8 cellular contexts compared by ENCODE assay signal in genomic region chr2:216031960-216032689, GRCh38. TPM values are rescaled to one million over a fixed set of nuclear protein-coding genes. Genes with fewer than 3 reads are reported as not detected.
DNase-seq lines count a peak whose midpoint lies in the region; ATAC-seq and TF ChIP-seq lines count a peak whose summit lies in the region.

No MANE protein-coding gene starts in this region.

- WGBS in upper lobe of left lung, 2 donors, result 79 to 95% methylated on average over 1 of the region's 1 CpG

- H3K36me3 ChIP-seq in osteoblast (ENCODE audit: insufficient read depth, low read length) (no peaks in the 10 kb centered on the region), Caco-2 (ENCODE audit: control insufficient read depth, insufficient read depth, low read length) (no peaks in the 10 kb centered on the region; the same call in 1 of the 2 replicates), upper lobe of left lung (peaks cover 0 to 16% (median 6%) of the 10 kb centered on the region in 4 donors)

- peaks cover 7% of the 10 kb centered on the region for H3K36me3 Mint-ChIP-seq in Caco-2 (ENCODE audit: insufficient read depth, unreplicated experiment)

- H3K27ac Mint-ChIP-seq in Caco-2 (ENCODE audit: unreplicated experiment), result no peak overlapping the region

- CTCF ChIA-PET in Caco-2 (lab: Charles Lee), result interaction anchor here (0.8 kb wide), 1 partner anchor 9 kb away, joined by 3 read pairs; no protein-coding TSS in a partner anchor

- H3K27ac ChIP-seq in osteoblast (ENCODE audit: low read depth, low read length) (peak overlapping the region; percentile 52), upper lobe of left lung (no peak overlapping the region)

- H3K27me3 ChIP-seq in osteoblast (ENCODE audit: insufficient read depth, low read length), result no peaks in the 10 kb centered on the region
- H3K27me3 ChIP-seq in Caco-2 (replicated peaks; ENCODE audit: control insufficient read depth, insufficient read depth, low read length), result no peaks in the 10 kb centered on the region
- H3K27me3 ChIP-seq in upper lobe of left lung, result no peaks in the 10 kb centered on the region

- no peaks in the 10 kb centered on the region for H3K4me1 Mint-ChIP-seq in Caco-2 (ENCODE audit: low read depth, unreplicated experiment)

- intact Hi-C loops in Caco-2 (cut with micrococcal nuclease; ENCODE audit: unreplicated experiment), result loop anchor here (1.0 kb wide), 1 partner anchor 46 kb away; no protein-coding TSS in a partner anchor

- H3K27me3 Mint-ChIP-seq in Caco-2 (ENCODE audit: insufficient read depth, unreplicated experiment), result no peaks in the 10 kb centered on the region

- H2AFZ ChIP-seq in osteoblast (ENCODE audit: low read length), result no peak overlapping the region

- no peaks in the 10 kb centered on the region for H3K9me3 Mint-ChIP-seq in Caco-2 (ENCODE audit: unreplicated experiment)

- H3K9me3 ChIP-seq in osteoblast (ENCODE audit: low read depth, low read length) (no peaks in the 10 kb centered on the region), Caco-2 (no peaks in the 10 kb centered on the region), upper lobe of left lung (no peaks in the 10 kb centered on the region)

- peak overlapping the region; percentile 52 for H3K4me2 ChIP-seq in osteoblast (ENCODE audit: insufficient read depth, low read length)

- ATAC-seq in GM18520 (IDR thresholded peaks at IDR 0.05; ENCODE audit: unreplicated experiment) (peak; percentile 70), HG02588 (IDR thresholded peaks at IDR 0.05; ENCODE audit: unreplicated experiment) (peak; percentile 75), upper lobe of left lung (ENCODE audit: low FRiP score in 2 of 2) (no peak)

- POLR2A ChIA-PET in Caco-2 (lab: Charles Lee), result no interaction called here

- TF ChIP-seq CTCF in osteoblast (IDR thresholded peaks at IDR 0.05; ENCODE audit: extremely low read depth, low read depth, low read length), result no peak
- TF ChIP-seq CTCF in Caco-2 (IDR thresholded peaks at IDR 0.05; ENCODE audit: insufficient read depth in 1 of 2, low read depth in 1 of 2, low read length in 1 of 2, severe bottlenecking in 1 of 2, unreplicated experiment in 1 of 2), result no peak
- no peak for TF ChIP-seq CTCF in upper lobe of left lung (IDR thresholded peaks at IDR 0.05)

- TF ChIP-seq EP300 in upper lobe of left lung (IDR thresholded peaks at IDR 0.05), result no peak

- no peaks in the 10 kb centered on the region for H3K79me2 ChIP-seq in osteoblast (ENCODE audit: insufficient read depth, low read length)

- TF ChIP-seq POLR2A in upper lobe of left lung (IDR thresholded peaks at IDR 0.05), result no peak

- BruUV-seq in Caco-2 (replicated peaks; lab: Mats Ljungman, UMichigan), result no TSS peak

- DNase-seq in RKO (ENCODE audit: low spot score), result peak; percentile 71
- peak; percentile 87 for DNase-seq in osteoblast (ENCODE audit: insufficient read length, low spot score, missing footprints)
- no peak for DNase-seq in NCI-H526 treated with DMSO at 0.1 percent for 48 hours (lab: John Stamatoyannopoulos, UW)
- no peak for DNase-seq in Caco-2
- no peak for DNase-seq in upper lobe of left lung
- DNase-seq in NCI-H748 (lab: John Stamatoyannopoulos, UW; ENCODE audit: unreplicated experiment), result no peak

- H4K20me1 ChIP-seq in osteoblast (ENCODE audit: insufficient read depth, low read length), result no peaks in the 10 kb centered on the region

- H3K4me3 ChIP-seq in osteoblast (ENCODE audit: insufficient read depth, low read length), result peak overlapping the region; percentile 17
- H3K4me3 ChIP-seq in Caco-2 (ENCODE audit: low read depth, low read length), result no peak overlapping the region
- H3K4me3 ChIP-seq in upper lobe of left lung, result no peak overlapping the region

- H3K4me3 Mint-ChIP-seq in Caco-2 (ENCODE audit: unreplicated experiment), result no peak overlapping the region

- peaks cover 12% of the 10 kb centered on the region for H3K4me1 ChIP-seq in osteoblast (ENCODE audit: insufficient read depth, low read length)
- no peaks in the 10 kb centered on the region for H3K4me1 ChIP-seq in Caco-2
- peaks cover 0 to 4% (median 0%) of the 10 kb centered on the region in 4 donors for H3K4me1 ChIP-seq in upper lobe of left lung

RNA-seq across cellular contexts. Expression of gene MREG, which starts 18.8 kb away (rescaled TPM):
- total RNA-seq in osteoblast (1.1 and 1.8 TPM in 2 replicates), Caco-2 (2022) (41.7 and 43.8 TPM in 2 replicates), upper lobe of left lung (10 to 100 TPM; 15.4 to 22.6 (median 19.4) TPM)

RNA-seq across cellular contexts. Expression of gene PECR, which starts 49.5 kb away (rescaled TPM):
- 9.7 and 10.1 TPM in 2 replicates for total RNA-seq in osteoblast
- total RNA-seq in Caco-2 (2022), result 29.1 and 42.0 TPM in 2 replicates
- total RNA-seq in upper lobe of left lung, result 10 to 100 TPM; 11.9 to 39.8 (median 20.3) TPM

RNA-seq across cellular contexts. Expression of gene TMEM169, which starts 49.6 kb away (rescaled TPM):
- 0.36 and 0.88 TPM in 2 replicates for total RNA-seq in osteoblast
- 1.1 and 1.3 TPM in 2 replicates for total RNA-seq in Caco-2 (2022)
- 1 to 10 TPM in 1 of 6 donors, under 1 TPM in 3, not detected in 2; 0.15 to 1.1 (median 0.80) TPM for total RNA-seq in upper lobe of left lung

Comparison
In these comparisons a context has a peak if more than half of its experiments do, and no peak if none do; other contexts are left out.
1. ATAC-seq: peak in GM18520 (single experiment) and HG02588 (single experiment); none in upper lobe of left lung (0 of 2).
2. DNase-seq: peak in RKO (single experiment) and osteoblast (single experiment); none in NCI-H526 treated with DMSO at 0.1 percent for 48 hours (single experiment), Caco-2 (0 of 2), upper lobe of left lung (0 of 2) and NCI-H748 (single experiment).